22 cellular contexts compared by ENCODE assay signal in the genomic region with DNA sequence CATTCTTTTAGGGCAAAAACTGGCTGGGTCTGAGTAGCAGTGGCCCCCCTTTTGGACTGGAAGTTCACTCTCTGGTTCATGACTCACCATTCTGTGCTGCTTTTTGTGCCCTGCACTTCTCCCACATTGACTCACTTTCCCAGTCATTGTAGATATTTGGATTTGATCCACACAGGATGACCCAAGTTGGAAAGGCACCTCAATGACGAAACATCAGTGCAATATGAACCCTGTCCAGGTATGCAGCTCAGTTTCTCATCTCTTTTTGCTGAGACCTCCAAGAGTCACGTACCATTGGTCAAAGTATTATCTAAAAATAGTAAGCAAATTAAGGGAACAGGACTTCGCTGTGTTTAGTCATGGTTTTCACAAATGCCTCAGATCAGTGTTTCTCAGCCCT.
DNase-seq lines count a peak whose midpoint lies in the region; ATAC-seq, FAIRE-seq and TF ChIP-seq lines count a peak whose summit lies in the region.
"Had no signal": no experiment of that assay in that cellular context is flagged by ENCODE, and none has a peak within 500 bp of the region (broad histone marks: within the 10 kb centered on the region; RNA-seq: fewer than 3 reads in every experiment).

No MANE protein-coding gene starts in this region.

- H3K4me3 ChIP-seq in A549 = no peak overlapping the region
- H3K4me3 ChIP-seq in fibroblast of villous mesenchyme (ENCODE audit: low read depth, low read length) = no peak overlapping the region
- H3K4me3 ChIP-seq: dorsolateral prefrontal cortex, GM12878, hepatocyte, lower lobe of right lung had no signal

- no peak overlapping the region for H3K27ac ChIP-seq in A549
- H3K27ac ChIP-seq: dorsolateral prefrontal cortex, hepatocyte, lower lobe of right lung, neutrophil had no signal

- no peak overlapping the region for H3K4me2 ChIP-seq in A549
- H3K4me2 ChIP-seq: hepatocyte had no signal

- CTCF ChIA-PET in A549 (lab: Yijun Ruan, JAX) = no interaction called here

- DNase-seq in A549 (ENCODE audit: low read depth in 1 of 2, low spot score in 1 of 2) = peak in 1 of 2 experiments; percentile 29
- DNase-seq in HS-27A (ENCODE audit: low read depth) = peak; percentile 29
- DNase-seq in amniotic epithelial cell (ENCODE audit: low read depth) = peak; percentile 50
- DNase-seq in fibroblast of villous mesenchyme (ENCODE audit: low read depth) = peak; percentile 26
- no peak for DNase-seq in activated CD4-positive, alpha-beta T cell treated with anti-CD3 and anti-CD28 coated beads for 1 hour
- DNase-seq in NCI-H1694 treated with DMSO at 0.1 percent for 48 hours (lab: John Stamatoyannopoulos, UW) = no peak
- DNase-seq in germinal center (ENCODE audit: low spot score) = no peak
- DNase-seq: DMS153, dorsolateral prefrontal cortex, lower lobe of right lung, MV-4-11, NCI-H524, SHP77 treated with DMSO at 0.1 percent for 48 hours, trophoblast cell had no signal

- peak; percentile 25 to 34; a peak in 2 of 6 replicates for ATAC-seq in A549
- no peak for ATAC-seq in HG03439 (IDR thresholded peaks at IDR 0.05; ENCODE audit: unreplicated experiment)
- ATAC-seq: activated naive CD4-positive, alpha-beta T cell treated with anti-CD3 and anti-CD28 coated beads, Interleukin-2, amount 50 U/mL, for 72 hours; GM12878; lower lobe of right lung had no signal

- FAIRE-seq in A549 (lab: Jason Lieb, UNC) = peak; percentile 39
- FAIRE-seq: A204.1, GM12878, GM19239, H54 had no signal

- H3K9me3 ChIP-seq in A549 = no peaks in the 10 kb centered on the region
- H3K9me3 ChIP-seq: lower lobe of right lung, neutrophil had no signal

- TF ChIP-seq CTCF in A549 (IDR thresholded peaks at IDR 0.05) (no peak), fibroblast of villous mesenchyme (IDR thresholded peaks at IDR 0.05; ENCODE audit: insufficient read depth, low read depth, low read length) (no peak)

- 26% methylated on average over 3 of the region's 3 CpGs for WGBS in A549 (ENCODE audit: missing lambda C conversion rate)

- no peak for TF ChIP-seq RAD21 in A549 (conservative IDR thresholded peaks at IDR 0.05 in 1 of 2, IDR thresholded peaks at IDR 0.05 in 1 of 2)

- POLR2A ChIA-PET in A549 (lab: Yijun Ruan, JAX) = no interaction called here

- H3K4me1 ChIP-seq in A549 = no peaks in the 10 kb centered on the region
- H3K4me1 ChIP-seq: lower lobe of right lung had no signal

- TF ChIP-seq POLR2A in A549 (IDR thresholded peaks at IDR 0.05; ENCODE audit: low read length) = no peak

- TF ChIP-seq EP300 in A549 (IDR thresholded peaks at IDR 0.05) = no peak

TF ChIP-seq in A549, 52 proteins besides CTCF, POLR2A, EP300 and RAD21:
- TF ChIP-seq ZNF302 (CRISPR knock-in tag; IDR thresholded peaks at IDR 0.05) = no peak
- no peak for TF ChIP-seq MYC (IDR thresholded peaks at IDR 0.05; ENCODE audit: borderline replicate concordance, low read length)
- TF ChIP-seq SMC3 (IDR thresholded peaks at IDR 0.05) = no peak
- no peak for TF ChIP-seq TP53 (CRISPR knock-in tag; IDR thresholded peaks at IDR 0.05)
- TF ChIP-seq ZC3H11A (IDR thresholded peaks at IDR 0.05) = no peak
- no peak for TF ChIP-seq RFX5 (IDR thresholded peaks at IDR 0.05)
- TF ChIP-seq JUNB (IDR thresholded peaks at IDR 0.05) = no peak
- TF ChIP-seq, protein P1, sequence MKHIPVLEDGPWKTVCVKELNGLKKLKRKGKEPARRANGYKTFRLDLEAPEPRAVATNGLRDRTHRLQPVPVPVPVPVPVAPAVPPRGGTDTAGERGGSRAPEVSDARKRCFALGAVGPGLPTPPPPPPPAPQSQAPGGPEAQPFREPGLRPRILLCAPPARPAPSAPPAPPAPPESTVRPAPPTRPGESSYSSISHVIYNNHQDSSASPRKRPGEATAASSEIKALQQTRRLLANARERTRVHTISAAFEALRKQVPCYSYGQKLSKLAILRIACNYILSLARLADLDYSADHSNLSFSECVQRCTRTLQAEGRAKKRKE (CRISPR knock-in tag; IDR thresholded peaks at IDR 0.05; ENCODE audit: low read depth) = no peak
- TF ChIP-seq BHLHE40 (IDR thresholded peaks at IDR 0.05; ENCODE audit: low read depth, low read length) = no peak
- TF ChIP-seq, protein P2, sequence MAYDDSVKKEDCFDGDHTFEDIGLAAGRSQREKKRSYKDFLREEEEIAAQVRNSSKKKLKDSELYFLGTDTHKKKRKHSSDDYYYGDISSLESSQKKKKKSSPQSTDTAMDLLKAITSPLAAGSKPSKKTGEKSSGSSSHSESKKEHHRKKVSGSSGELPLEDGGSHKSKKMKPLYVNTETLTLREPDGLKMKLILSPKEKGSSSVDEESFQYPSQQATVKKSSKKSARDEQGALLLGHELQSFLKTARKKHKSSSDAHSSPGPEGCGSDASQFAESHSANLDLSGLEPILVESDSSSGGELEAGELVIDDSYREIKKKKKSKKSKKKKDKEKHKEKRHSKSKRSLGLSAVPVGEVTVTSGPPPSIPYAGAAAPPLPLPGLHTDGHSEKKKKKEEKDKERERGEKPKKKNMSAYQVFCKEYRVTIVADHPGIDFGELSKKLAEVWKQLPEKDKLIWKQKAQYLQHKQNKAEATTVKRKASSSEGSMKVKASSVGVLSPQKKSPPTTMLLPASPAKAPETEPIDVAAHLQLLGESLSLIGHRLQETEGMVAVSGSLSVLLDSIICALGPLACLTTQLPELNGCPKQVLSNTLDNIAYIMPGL (CRISPR knock-in tag; IDR thresholded peaks at IDR 0.05; ENCODE audit: borderline replicate concordance) = no peak
- TF ChIP-seq FOXS1 (CRISPR knock-in tag; IDR thresholded peaks at IDR 0.05) = no peak
- TF ChIP-seq, protein P3, sequence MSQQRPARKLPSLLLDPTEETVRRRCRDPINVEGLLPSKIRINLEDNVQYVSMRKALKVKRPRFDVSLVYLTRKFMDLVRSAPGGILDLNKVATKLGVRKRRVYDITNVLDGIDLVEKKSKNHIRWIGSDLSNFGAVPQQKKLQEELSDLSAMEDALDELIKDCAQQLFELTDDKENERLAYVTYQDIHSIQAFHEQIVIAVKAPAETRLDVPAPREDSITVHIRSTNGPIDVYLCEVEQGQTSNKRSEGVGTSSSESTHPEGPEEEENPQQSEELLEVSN (IDR thresholded peaks at IDR 0.05; ENCODE audit: borderline replicate concordance, low read depth) = no peak
- TF ChIP-seq, protein P4, sequence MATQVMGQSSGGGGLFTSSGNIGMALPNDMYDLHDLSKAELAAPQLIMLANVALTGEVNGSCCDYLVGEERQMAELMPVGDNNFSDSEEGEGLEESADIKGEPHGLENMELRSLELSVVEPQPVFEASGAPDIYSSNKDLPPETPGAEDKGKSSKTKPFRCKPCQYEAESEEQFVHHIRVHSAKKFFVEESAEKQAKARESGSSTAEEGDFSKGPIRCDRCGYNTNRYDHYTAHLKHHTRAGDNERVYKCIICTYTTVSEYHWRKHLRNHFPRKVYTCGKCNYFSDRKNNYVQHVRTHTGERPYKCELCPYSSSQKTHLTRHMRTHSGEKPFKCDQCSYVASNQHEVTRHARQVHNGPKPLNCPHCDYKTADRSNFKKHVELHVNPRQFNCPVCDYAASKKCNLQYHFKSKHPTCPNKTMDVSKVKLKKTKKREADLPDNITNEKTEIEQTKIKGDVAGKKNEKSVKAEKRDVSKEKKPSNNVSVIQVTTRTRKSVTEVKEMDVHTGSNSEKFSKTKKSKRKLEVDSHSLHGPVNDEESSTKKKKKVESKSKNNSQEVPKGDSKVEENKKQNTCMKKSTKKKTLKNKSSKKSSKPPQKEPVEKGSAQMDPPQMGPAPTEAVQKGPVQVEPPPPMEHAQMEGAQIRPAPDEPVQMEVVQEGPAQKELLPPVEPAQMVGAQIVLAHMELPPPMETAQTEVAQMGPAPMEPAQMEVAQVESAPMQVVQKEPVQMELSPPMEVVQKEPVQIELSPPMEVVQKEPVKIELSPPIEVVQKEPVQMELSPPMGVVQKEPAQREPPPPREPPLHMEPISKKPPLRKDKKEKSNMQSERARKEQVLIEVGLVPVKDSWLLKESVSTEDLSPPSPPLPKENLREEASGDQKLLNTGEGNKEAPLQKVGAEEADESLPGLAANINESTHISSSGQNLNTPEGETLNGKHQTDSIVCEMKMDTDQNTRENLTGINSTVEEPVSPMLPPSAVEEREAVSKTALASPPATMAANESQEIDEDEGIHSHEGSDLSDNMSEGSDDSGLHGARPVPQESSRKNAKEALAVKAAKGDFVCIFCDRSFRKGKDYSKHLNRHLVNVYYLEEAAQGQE (IDR thresholded peaks at IDR 0.05) = no peak
- TF ChIP-seq ZSCAN20 (CRISPR knock-in tag; IDR thresholded peaks at IDR 0.05) = no peak
- TF ChIP-seq JUN (IDR thresholded peaks at IDR 0.05) = no peak
TF ChIP-seq in A549: peak in this region for 0.

Comparison
In these comparisons a context has a peak if more than half of its experiments do, and no peak if none do; other contexts are left out.
1. DNase-seq: peak in HS-27A (single experiment), amniotic epithelial cell (single experiment) and fibroblast of villous mesenchyme (single experiment); none in activated CD4-positive, alpha-beta T cell treated with anti-CD3 and anti-CD28 coated beads for 1 hour (single experiment), NCI-H1694 treated with DMSO at 0.1 percent for 48 hours (single experiment) and germinal center (single experiment).